In genomic region chr10:72353963-72354355, GRCh38 we compare ENCODE assay signal across 8 cellular contexts. TPM values are rescaled to one million over a fixed set of nuclear protein-coding genes. Genes with fewer than 3 reads are reported as not detected.
DNase-seq lines count a peak whose midpoint lies in the region; ATAC-seq lines count a peak whose summit lies in the region.

No MANE protein-coding gene starts in this region.

- H3K4me1 ChIP-seq in ACC112 (ENCODE audit: control insufficient read depth, insufficient read depth, low read length, unreplicated experiment) = peaks cover 15% of the 10 kb centered on the region

- peak overlapping the region; percentile 93 for H3K4me3 ChIP-seq in ACC112 (ENCODE audit: low read depth, low read length)

- H3K27me3 ChIP-seq in ACC112 (ENCODE audit: insufficient read depth, low read length) = no peaks in the 10 kb centered on the region

- H3K27ac ChIP-seq in ACC112 (ENCODE audit: low read depth, low read length) = peak overlapping the region; percentile 95

- no peaks in the 10 kb centered on the region for H3K36me3 ChIP-seq in ACC112 (ENCODE audit: insufficient read depth, low read length)

- peak; percentile 24 for DNase-seq in NCI-H146 treated with DMSO at 0.1 percent for 48 hours (lab: John Stamatoyannopoulos, UW; ENCODE audit: unreplicated experiment)
- peak; percentile 67 for DNase-seq in ecto neural progenitor cell (ENCODE audit: low spot score)
- peak; percentile 18 for DNase-seq in mucosa of gallbladder (ENCODE audit: low spot score)
- DNase-seq in NCI-H1048 (lab: John Stamatoyannopoulos, UW) = no peak

- H2AFZ ChIP-seq in ACC112 (ENCODE audit: low read length, unreplicated experiment) = no peak overlapping the region

- H3K79me2 ChIP-seq in ACC112 (ENCODE audit: control insufficient read depth, insufficient read depth, low read length, unreplicated experiment) = peaks cover 35% of the 10 kb centered on the region

- peak; percentile 7 for ATAC-seq in GM21360 (IDR thresholded peaks at IDR 0.05; ENCODE audit: unreplicated experiment)
- no peak for ATAC-seq in GM21528 (IDR thresholded peaks at IDR 0.05; ENCODE audit: low FRiP score, unreplicated experiment)
- ATAC-seq in GM18511 (IDR thresholded peaks at IDR 0.05; ENCODE audit: unreplicated experiment) = no peak

RNA-seq across cellular contexts. Expression of gene DNAJB12, which starts 0.8 kb away (rescaled TPM):
- 42.5 TPM for total RNA-seq in mucosa of gallbladder
